In the genomic region with DNA sequence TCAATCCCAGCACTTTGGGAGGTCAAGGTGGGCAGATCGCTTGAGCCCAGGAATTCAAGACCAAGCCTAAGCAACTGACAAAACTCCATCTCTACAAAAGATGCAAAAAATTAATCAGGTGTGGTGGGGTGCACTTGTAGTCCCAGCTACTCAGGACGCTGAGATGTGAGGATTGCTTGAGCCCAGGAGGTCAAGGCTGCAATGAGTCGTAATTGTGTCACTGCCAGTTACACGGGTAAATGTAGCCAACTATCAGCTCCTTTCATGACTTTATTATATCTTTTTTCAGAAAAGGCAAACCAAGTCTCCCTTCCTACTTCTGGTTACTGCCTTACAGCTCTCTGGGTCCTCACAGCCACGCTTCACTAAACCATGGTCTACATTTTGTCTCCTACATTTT, we compare ENCODE assay signal across 18 cellular contexts. TPM values are rescaled to one million over a fixed set of nuclear protein-coding genes. Genes with fewer than 3 reads are reported as not detected.
DNase-seq lines count a peak whose midpoint lies in the region; ATAC-seq, FAIRE-seq and TF ChIP-seq lines count a peak whose summit lies in the region.
"Had no signal": no experiment of that assay in that cellular context is flagged by ENCODE, and none has a peak within 500 bp of the region (broad histone marks: within the 10 kb centered on the region; RNA-seq: fewer than 3 reads in every experiment).

No MANE protein-coding gene starts in this region.

- peaks cover 66% of the 10 kb centered on the region for H3K36me3 Mint-ChIP-seq in CD8-positive, alpha-beta T cell
- peaks cover 20% of the 10 kb centered on the region for H3K36me3 Mint-ChIP-seq in HFFc6 (ENCODE audit: low read depth)

- no peak overlapping the region for H2BK120ac ChIP-seq in mesenchymal stem cell (ENCODE audit: low read depth, low read length)

- peak overlapping the region; percentile 37 for H3K9ac ChIP-seq in mesenchymal stem cell (ENCODE audit: low read length)

- H2BK5ac ChIP-seq in mesenchymal stem cell (ENCODE audit: low read depth, low read length, poor library complexity, severe bottlenecking) = no peak overlapping the region

- no peaks in the 10 kb centered on the region for H3K9me3 Mint-ChIP-seq in CD8-positive, alpha-beta T cell
- no peaks in the 10 kb centered on the region for H3K9me3 Mint-ChIP-seq in HFFc6

- no peak overlapping the region for H3K14ac ChIP-seq in mesenchymal stem cell (ENCODE audit: low read length in 2 of 2)

- H3K36me3 ChIP-seq in CD8-positive, alpha-beta T cell (ENCODE audit: insufficient read depth, low read length) = peaks cover 6% of the 10 kb centered on the region
- H3K36me3 ChIP-seq in bronchial epithelial cell (ENCODE audit: control insufficient read depth, insufficient read depth, low read length) (peaks cover 5% of the 10 kb centered on the region), mesenchymal stem cell (ENCODE audit: control insufficient read depth in 1 of 2, insufficient read depth in 2 of 2, low read depth in 1 of 2, low read length in 2 of 2) (peaks cover 37 to 41% of the 10 kb centered on the region in 2 experiments)

- DNase-seq in CD8-positive, alpha-beta T cell = no peak
- DNase-seq in HFFc6 (peak; percentile 33), bronchial epithelial cell (ENCODE audit: low read depth) (peak; percentile 56), mesenchymal stem cell (peak; percentile 39), GM19239 (ENCODE audit: insufficient read length, low spot score) (no peak)
- DNase-seq: activated CD4-positive, CD25-positive, alpha-beta regulatory T cell; amygdala; gastrocnemius medialis; GDM1; left lung; NCI-H1436; NCI-H2171; T-helper 17 cell had no signal

- no peaks in the 10 kb centered on the region for H3K27me3 ChIP-seq in CD8-positive, alpha-beta T cell (ENCODE audit: insufficient read depth, low read length)
- H3K27me3 ChIP-seq in bronchial epithelial cell (ENCODE audit: control insufficient read depth, insufficient read depth, low read length) (no peaks in the 10 kb centered on the region), mesenchymal stem cell (ENCODE audit: control insufficient read depth in 1 of 2, insufficient read depth in 1 of 2, low read length in 2 of 2) (no peaks in the 10 kb centered on the region)
- H3K27me3 ChIP-seq: gastrocnemius medialis, left lung, SJSA1 had no signal

- FAIRE-seq in bronchial epithelial cell (lab: Jason Lieb, UNC) (no peak), GM19239 (lab: Jason Lieb, UNC) (no peak)
- FAIRE-seq: urothelium cell line had no signal

- H2AK5ac ChIP-seq in mesenchymal stem cell (ENCODE audit: low read length, severe bottlenecking) = no peak overlapping the region

- intact Hi-C loops in CD8-positive, alpha-beta T cell (cut with DNase I, micrococcal nuclease) = no loop called here

- no peaks in the 10 kb centered on the region for H3K27me3 Mint-ChIP-seq in CD8-positive, alpha-beta T cell (ENCODE audit: low read depth)
- H3K27me3 Mint-ChIP-seq in HFFc6 (ENCODE audit: insufficient read depth) = peaks cover 6% of the 10 kb centered on the region
- H3K27me3 Mint-ChIP-seq: T-helper 17 cell had no signal

- H3K4ac ChIP-seq in mesenchymal stem cell (ENCODE audit: low read depth in 1 of 2, low read length in 2 of 2) = no peak overlapping the region

- no peak overlapping the region for H4K8ac ChIP-seq in mesenchymal stem cell (ENCODE audit: low read length)

- H3K27ac Mint-ChIP-seq in CD8-positive, alpha-beta T cell = peak overlapping the region; percentile 49
- peak overlapping the region; percentile 64 for H3K27ac Mint-ChIP-seq in HFFc6
- H3K27ac Mint-ChIP-seq: T-helper 17 cell had no signal

- H3K4me3 ChIP-seq in CD8-positive, alpha-beta T cell (ENCODE audit: low read depth, low read length) = no peak overlapping the region
- H3K4me3 ChIP-seq in bronchial epithelial cell (ENCODE audit: low read depth, low read length) (no peak overlapping the region), mesenchymal stem cell (ENCODE audit: insufficient read depth in 1 of 2, low read depth in 1 of 2, low read length in 2 of 2) (no peak overlapping the region)
- H3K4me3 ChIP-seq: gastrocnemius medialis, left lung, SJSA1 had no signal

- CTCF ChIA-PET in CD8-positive, alpha-beta T cell (lab: Charles Lee) = interaction anchor here (0.7 kb wide), 1 partner anchor 11 kb away, joined by 4 read pairs; no protein-coding TSS in a partner anchor

- POLR2A ChIA-PET in CD8-positive, alpha-beta T cell (lab: Charles Lee) = interaction anchor here (0.7 to 1.0 kb wide), 2 partner anchors 11 to 268 kb away, joined by 3 to 4 read pairs; no protein-coding TSS in a partner anchor

- H3K4me2 ChIP-seq in mesenchymal stem cell (ENCODE audit: low read length, poor library complexity, severe bottlenecking) = no peak overlapping the region

- no peak overlapping the region for H3K27ac ChIP-seq in CD8-positive, alpha-beta T cell (ENCODE audit: low read depth, low read length)
- H3K27ac ChIP-seq in mesenchymal stem cell (ENCODE audit: low read length, poor library complexity, severe bottlenecking) = no peak overlapping the region
- H3K27ac ChIP-seq: gastrocnemius medialis, left lung, SJSA1 had no signal

- peaks cover 16% of the 10 kb centered on the region for H3K4me1 ChIP-seq in CD8-positive, alpha-beta T cell (ENCODE audit: insufficient read depth, low read length)
- peaks cover 4% of the 10 kb centered on the region for H3K4me1 ChIP-seq in mesenchymal stem cell (ENCODE audit: control insufficient read depth, insufficient read depth, low read depth, low read length)

- 71% methylated on average over 5 of the region's 5 CpGs for WGBS in mesenchymal stem cell

- no peak overlapping the region for H2BK12ac ChIP-seq in mesenchymal stem cell (ENCODE audit: low read length in 2 of 2)

- peaks cover 13% of the 10 kb centered on the region for H3K79me1 ChIP-seq in mesenchymal stem cell (replicated peaks; ENCODE audit: low read length, poor library complexity, severe bottlenecking)

- ATAC-seq in CD8-positive, alpha-beta T cell = no peak
- no peak for ATAC-seq in HG03442 (IDR thresholded peaks at IDR 0.05; ENCODE audit: unreplicated experiment)
- ATAC-seq in GM18861 (IDR thresholded peaks at IDR 0.05; ENCODE audit: unreplicated experiment) = no peak
- ATAC-seq: gastrocnemius medialis, left lung, sciatic nerve, T-helper 17 cell had no signal

- no peak overlapping the region for H4K91ac ChIP-seq in mesenchymal stem cell (ENCODE audit: low read length)

- H2AFZ ChIP-seq in mesenchymal stem cell (ENCODE audit: low read depth, low read length) = no peak overlapping the region

- no peak overlapping the region for H3K23ac ChIP-seq in mesenchymal stem cell (ENCODE audit: low read length in 2 of 2)

- TF ChIP-seq CTCF in CD8-positive, alpha-beta T cell (IDR thresholded peaks at IDR 0.05) = no peak
- TF ChIP-seq CTCF in HFFc6 (IDR thresholded peaks at IDR 0.05) (no peak), bronchial epithelial cell (IDR thresholded peaks at IDR 0.05; ENCODE audit: insufficient read depth, low read length, severe bottlenecking) (no peak)

- H2BK15ac ChIP-seq in mesenchymal stem cell (ENCODE audit: low read depth, poor library complexity, severe bottlenecking) = no peak overlapping the region

- H3K9me3 ChIP-seq in CD8-positive, alpha-beta T cell (ENCODE audit: low read length) = no peaks in the 10 kb centered on the region
- no peaks in the 10 kb centered on the region for H3K9me3 ChIP-seq in mesenchymal stem cell (ENCODE audit: control insufficient read depth, low read length)
- H3K9me3 ChIP-seq: gastrocnemius medialis, left lung, SJSA1 had no signal

- no peak overlapping the region for H3K4me3 Mint-ChIP-seq in CD8-positive, alpha-beta T cell
- H3K4me3 Mint-ChIP-seq in HFFc6 = peak overlapping the region; percentile 28; the same call in 1 of the 2 replicates
- H3K4me3 Mint-ChIP-seq: T-helper 17 cell had no signal

- H3K4me1 Mint-ChIP-seq in CD8-positive, alpha-beta T cell (ENCODE audit: low read depth) = peaks cover 38% of the 10 kb centered on the region
- H3K4me1 Mint-ChIP-seq in HFFc6 (ENCODE audit: low read depth) = peaks cover 24% of the 10 kb centered on the region

- no peak overlapping the region for H3K18ac ChIP-seq in mesenchymal stem cell (ENCODE audit: low read depth in 1 of 2, low read length in 2 of 2)

RNA-seq across cellular contexts. Expression of a gene that starts 4.0 kb away (rescaled TPM):
- 10 to 100 TPM; 30.4 to 38.3 TPM for total RNA-seq in CD8-positive, alpha-beta T cell
- total RNA-seq in HFFc6 (2021; fragmentation: NEBNext Ultra II Directional; extraction: Animal tissue kit (Norgen Biotek cat#: 25700)) = 10 to 100 TPM; 65.8 to 96.8 (median 71.5) TPM
- total RNA-seq in bronchial epithelial cell = 50.8 and 70.4 TPM in 2 replicates
- 91.1 TPM for polyA plus RNA-seq in mesenchymal stem cell (2013, experiment 1 of 2)
- polyA plus RNA-seq in mesenchymal stem cell (2013, experiment 2 of 2) = 93.4 TPM

RNA-seq across cellular contexts. Expression of a gene that starts 4.2 kb away (rescaled TPM):
- total RNA-seq in CD8-positive, alpha-beta T cell = 100 to 1,000 TPM; 163 to 169 TPM
- total RNA-seq in HFFc6 (2021; fragmentation: NEBNext Ultra II Directional; extraction: Animal tissue kit (Norgen Biotek cat#: 25700)) = 10 to 100 TPM; 72.7 to 79.7 (median 74.0) TPM
- 23.2 and 32.9 TPM in 2 replicates for total RNA-seq in bronchial epithelial cell
- 42.0 TPM for polyA plus RNA-seq in mesenchymal stem cell (2013, experiment 1 of 2)
- 37.7 TPM for polyA plus RNA-seq in mesenchymal stem cell (2013, experiment 2 of 2)

RNA-seq across cellular contexts. Expression of a gene that starts 12.8 kb away (rescaled TPM):
- 100 to 1,000 TPM; 136 to 148 TPM for total RNA-seq in CD8-positive, alpha-beta T cell
- 100 to 1,000 TPM; 111 to 158 (median 134) TPM for total RNA-seq in HFFc6 (2021; fragmentation: NEBNext Ultra II Directional; extraction: Animal tissue kit (Norgen Biotek cat#: 25700))
- 164 and 168 TPM in 2 replicates for total RNA-seq in bronchial epithelial cell
- polyA plus RNA-seq in mesenchymal stem cell (2013, experiment 1 of 2) = 54.8 TPM
- polyA plus RNA-seq in mesenchymal stem cell (2013, experiment 2 of 2) = 57.3 TPM

RNA-seq across cellular contexts. Expression of a gene that starts 43.8 kb away (rescaled TPM):
- 1 to 10 TPM; 9.3 to 9.7 TPM for total RNA-seq in CD8-positive, alpha-beta T cell
- 1 to 10 TPM; 3.2 to 4.3 (median 3.5) TPM for total RNA-seq in HFFc6 (2021; fragmentation: NEBNext Ultra II Directional; extraction: Animal tissue kit (Norgen Biotek cat#: 25700))
- 6.6 and 11.8 TPM in 2 replicates for total RNA-seq in bronchial epithelial cell
- polyA plus RNA-seq in mesenchymal stem cell (2013, experiment 1 of 2) = 1.7 TPM
- polyA plus RNA-seq in mesenchymal stem cell (2013, experiment 2 of 2) = 1.8 TPM

RNA-seq across cellular contexts. Expression of a gene that starts 53.9 kb away (rescaled TPM):
- 1 to 10 TPM; 2.0 to 2.8 TPM for total RNA-seq in CD8-positive, alpha-beta T cell
- total RNA-seq in HFFc6 (2021; fragmentation: NEBNext Ultra II Directional; extraction: Animal tissue kit (Norgen Biotek cat#: 25700)) = 1 to 10 TPM in 1 of 6 experiments, under 1 TPM in 5; 0.60 to 1.1 (median 0.70) TPM
- 0.26 and 0.64 TPM in 2 replicates for total RNA-seq in bronchial epithelial cell
- polyA plus RNA-seq in mesenchymal stem cell (2013, experiment 1 of 2) = 1.2 TPM
- 1.4 TPM for polyA plus RNA-seq in mesenchymal stem cell (2013, experiment 2 of 2)

Comparison
In these comparisons a context has a peak if more than half of its experiments do, and no peak if none do; other contexts are left out.
1. DNase-seq: peak in HFFc6 (single experiment), bronchial epithelial cell (single experiment) and mesenchymal stem cell (single experiment); none in CD8-positive, alpha-beta T cell (0 of 7) and GM19239 (single experiment).